ENCODE assay signal across 8 cellular contexts in genomic region chr10:125160856-125161569, GRCh38. TPM values are rescaled to one million over a fixed set of nuclear protein-coding genes. Genes with fewer than 3 reads are reported as not detected.
A peak's percentile ranks its signal among the peaks of the same experiment; 100 is the strongest.
DNase-seq lines count a peak whose midpoint lies in the region; ATAC-seq and TF ChIP-seq lines count a peak whose summit lies in the region.

No MANE protein-coding gene starts in this region.

- CTCF ChIA-PET in CD8-positive, alpha-beta memory T cell (lab: Charles Lee) = no interaction called here
- CTCF ChIA-PET in HCT116 (lab: Charles Lee) = interaction anchor here (0.7 kb wide), 1 partner anchor 151 kb away, joined by 3 read pairs; no protein-coding TSS in a partner anchor

- peaks cover 36% of the 10 kb centered on the region for H3K79me2 ChIP-seq in HCT116 (ENCODE audit: insufficient read depth, low read length)

- RAD21 ChIA-PET in HCT116 (lab: Charles Lee; ENCODE audit: low non-redundant PET in 1 of 2, low total read pairs in 2 of 2, uncharacterized antibody in 2 of 2, unreplicated experiment in 2 of 2) = interaction anchor here in 1 of 2 experiments (0.6 to 1.1 kb wide), 2 partner anchors 40 to 513 kb away, joined by 5 read pairs; no protein-coding TSS in a partner anchor

- H3K4me2 ChIP-seq in HCT116 (ENCODE audit: low read length) = peak overlapping the region; percentile 94

- BruUV-seq in HCT116 (replicated peaks; lab: Mats Ljungman, UMichigan) = no TSS peak

- TF ChIP-seq RAD21 in HCT116 (IDR thresholded peaks at IDR 0.05; ENCODE audit: low read depth) = no peak

- H3K4me3 Mint-ChIP-seq in CD8-positive, alpha-beta memory T cell = peak overlapping the region in 6 of 7 donors; percentile 43 to 87 (median 58)
- H3K4me3 Mint-ChIP-seq in osteocyte (ENCODE audit: unreplicated experiment) = peak overlapping the region; percentile 77

- no peaks in the 10 kb centered on the region for H3K9me3 ChIP-seq in CD8-positive, alpha-beta memory T cell (ENCODE audit: low read length)
- H3K9me3 ChIP-seq in HCT116 (ENCODE audit: control insufficient read depth in 1 of 2, insufficient read depth in 1 of 2, low read depth in 1 of 2, low read length in 2 of 2) (no peaks in the 10 kb centered on the region), heart right ventricle (no peaks in the 10 kb centered on the region)

- POLR2A ChIA-PET in CD8-positive, alpha-beta memory T cell (lab: Charles Lee) = no interaction called here
- POLR2A ChIA-PET in HCT116 (lab: Charles Lee) = interaction anchor here (0.6 to 1.2 kb wide), 5 partner anchors 10 to 77 kb away, joined by 3 to 6 read pairs (median 4); no protein-coding TSS in a partner anchor

- peaks cover 0 to 5% (median 0%) of the 10 kb centered on the region in 5 donors for H3K9me3 Mint-ChIP-seq in CD8-positive, alpha-beta memory T cell
- H3K9me3 Mint-ChIP-seq in osteocyte (ENCODE audit: unreplicated experiment) = no peaks in the 10 kb centered on the region

- H3K4me1 Mint-ChIP-seq in CD8-positive, alpha-beta memory T cell = peaks cover 6 to 12% (median 10%) of the 10 kb centered on the region in 3 donors
- peaks cover 21% of the 10 kb centered on the region for H3K4me1 Mint-ChIP-seq in osteocyte (ENCODE audit: unreplicated experiment)

- 1% methylated on average over 64 to 68 of the region's 68 CpGs for WGBS in heart right ventricle, 2 donors

- no peak for DNase-seq in CD8-positive, alpha-beta memory T cell
- peak; percentile 82 for DNase-seq in HCT116 (ENCODE audit: low read depth, low spot score)
- DNase-seq in NCI-H82 treated with DMSO at 0.1 percent for 48 hours (lab: John Stamatoyannopoulos, UW; ENCODE audit: unreplicated experiment) = peak; percentile 82
- DNase-seq in heart right ventricle = peak; percentile 80 to 85
- peak; percentile 88 for DNase-seq in osteocyte (ENCODE audit: extremely low spot score, unreplicated experiment)
- DNase-seq in NK-92 treated with Interleukin-12 subunit alpha and Interleukin-12 subunit beta, amount 100 ng/mL, for 24 hours (lab: John Stamatoyannopoulos, UW) = no peak

- ATAC-seq in HCT116 = peak; percentile 79
- ATAC-seq in heart right ventricle = peak; percentile 62 to 85 (median 73)
- no peak for ATAC-seq in GM19023 (IDR thresholded peaks at IDR 0.05; ENCODE audit: unreplicated experiment)

- no peaks in the 10 kb centered on the region for H3K9me2 ChIP-seq in HCT116 (ENCODE audit: insufficient read depth)

- no peak overlapping the region for H3K27ac Mint-ChIP-seq in CD8-positive, alpha-beta memory T cell
- H3K27ac Mint-ChIP-seq in osteocyte (ENCODE audit: unreplicated experiment) = peak overlapping the region; percentile 68

- H3K27me3 ChIP-seq in CD8-positive, alpha-beta memory T cell (ENCODE audit: insufficient read depth, low read length, poor library complexity, severe bottlenecking) = no peaks in the 10 kb centered on the region
- H3K27me3 ChIP-seq in HCT116 (ENCODE audit: insufficient read depth, low read length) (no peaks in the 10 kb centered on the region), heart right ventricle (peaks cover 0 to 13% (median 0%) of the 10 kb centered on the region in 7 donors)

- H3K4me1 ChIP-seq in CD8-positive, alpha-beta memory T cell (ENCODE audit: insufficient read depth, low read length) = peaks cover 5% of the 10 kb centered on the region
- H3K4me1 ChIP-seq in HCT116 (ENCODE audit: control insufficient read depth in 1 of 2, insufficient read depth in 2 of 2, low read length in 2 of 2) = peaks cover 30 to 42% of the 10 kb centered on the region in 2 experiments
- H3K4me1 ChIP-seq in heart right ventricle = peaks cover 7 to 35% (median 32%) of the 10 kb centered on the region in 9 donors

- H3K36me3 Mint-ChIP-seq in CD8-positive, alpha-beta memory T cell = no peaks in the 10 kb centered on the region
- H3K36me3 Mint-ChIP-seq in osteocyte (ENCODE audit: unreplicated experiment) = no peaks in the 10 kb centered on the region

- peaks cover 21 to 40% of the 10 kb centered on the region in 2 donors for H3K27me3 Mint-ChIP-seq in CD8-positive, alpha-beta memory T cell
- H3K27me3 Mint-ChIP-seq in osteocyte (ENCODE audit: unreplicated experiment) = no peaks in the 10 kb centered on the region

- H2AFZ ChIP-seq in HCT116 (ENCODE audit: low read depth, low read length, poor library complexity, severe bottlenecking) = no peak overlapping the region

- TF ChIP-seq CTCF in HCT116 (IDR thresholded peaks at IDR 0.05 in 2 of 3, conservative IDR thresholded peaks at IDR 0.05 in 1 of 3; ENCODE audit: borderline replicate concordance in 1 of 3, insufficient read depth in 1 of 3, low read depth in 2 of 3, low read length in 2 of 3) (peak in 1 of 3 experiments; percentile 47; a peak in 3 of 6 replicates), heart right ventricle (IDR thresholded peaks at IDR 0.05) (peak in 2 of 9 donors; percentile 25 to 40), osteocyte (IDR thresholded peaks at IDR 0.05) (peak; percentile 53)

- intact Hi-C loops in HCT116 (cut with micrococcal nuclease) = loop anchor here (1.0 to 5.0 kb wide), 3 partner anchors 113 to 471 kb away; no protein-coding TSS in a partner anchor
- intact Hi-C loops in heart right ventricle (cut with DNase I) = loop anchor here in 7 of 10 donors (2.0 to 10.0 kb wide), 6 partner anchors 99 to 246 kb away; no protein-coding TSS in a partner anchor

- no peak overlapping the region for H3K4me3 ChIP-seq in CD8-positive, alpha-beta memory T cell (ENCODE audit: low read length)
- H3K4me3 ChIP-seq in HCT116 (replicated peaks in 1 of 2; ENCODE audit: low read depth in 1 of 2, low read length in 2 of 2) = peak overlapping the region; percentile 64 to 77
- peak overlapping the region; percentile 46 to 98 (median 88) for H3K4me3 ChIP-seq in heart right ventricle

- H3K27ac ChIP-seq in CD8-positive, alpha-beta memory T cell (ENCODE audit: low read depth, low read length) = no peak overlapping the region
- H3K27ac ChIP-seq in HCT116 (ENCODE audit: low read depth, low read length) = peak overlapping the region; percentile 99
- peak overlapping the region; percentile 66 for H3K27ac ChIP-seq in angular gyrus (ENCODE audit: low read depth, low read length)
- peak overlapping the region; percentile 63 to 99 (median 98) for H3K27ac ChIP-seq in heart right ventricle

- H3K36me3 ChIP-seq in CD8-positive, alpha-beta memory T cell (ENCODE audit: insufficient read depth, low read length) = no peaks in the 10 kb centered on the region
- H3K36me3 ChIP-seq in HCT116 (ENCODE audit: control insufficient read depth in 1 of 2, insufficient read depth in 2 of 2, low read length in 2 of 2) (no peaks in the 10 kb centered on the region), heart right ventricle (no peaks in the 10 kb centered on the region)

- peaks cover 6% of the 10 kb centered on the region; the same call in 1 of the 2 replicates for H4K20me1 ChIP-seq in HCT116 (ENCODE audit: insufficient read depth)

- TF ChIP-seq POLR2A in HCT116 (IDR thresholded peaks at IDR 0.05; ENCODE audit: borderline replicate concordance, extremely low read depth, insufficient read depth, insufficient read length) = peak; percentile 36

- H3K9ac ChIP-seq in HCT116 (ENCODE audit: low read length) = peak overlapping the region; percentile 80

TF ChIP-seq in HCT116, 20 proteins besides CTCF, POLR2A, EP300 and RAD21:
- TF ChIP-seq MAX (IDR thresholded peaks at IDR 0.05) = no peak
- no peak for TF ChIP-seq EZH2 (IDR thresholded peaks at IDR 0.05)
- TF ChIP-seq SRF (IDR thresholded peaks at IDR 0.05; ENCODE audit: low read depth) = no peak
- TF ChIP-seq FOSL1 (IDR thresholded peaks at IDR 0.05; ENCODE audit: low read depth) = no peak
- TF ChIP-seq POLR2AphosphoS5 (IDR thresholded peaks at IDR 0.05; ENCODE audit: low read depth, low read length) = peak; percentile 86
- TF ChIP-seq SP1 (IDR thresholded peaks at IDR 0.05; ENCODE audit: low read depth) = no peak
- no peak for TF ChIP-seq EZH2phosphoT487 (IDR thresholded peaks at IDR 0.05; ENCODE audit: borderline replicate concordance)
TF ChIP-seq in HCT116: peak in this region for 1.

RNA-seq across cellular contexts. Expression of gene CTBP2, which starts 0.7 kb away (rescaled TPM):
- 1 to 10 TPM; 1.4 to 1.8 TPM for total RNA-seq in CD8-positive, alpha-beta memory T cell
- polyA plus RNA-seq in CD8-positive, alpha-beta memory T cell = 2.8 TPM
- total RNA-seq in HCT116 (2021; ENCODE audit: unreplicated experiment) = 144 TPM
- 136 and 187 TPM in 2 replicates for polyA plus RNA-seq in HCT116 (2012)
- total RNA-seq in heart right ventricle = 10 to 100 TPM; 22.6 to 36.2 (median 27.2) TPM
- 10 to 100 TPM; 14.7 to 23.0 TPM for polyA plus RNA-seq in heart right ventricle
- 125 and 127 TPM in 2 replicates for total RNA-seq in osteocyte

Comparison
In these comparisons a context has a peak if more than half of its experiments do, and no peak if none do; other contexts are left out.
1. DNase-seq: peak in HCT116 (single experiment), NCI-H82 treated with DMSO at 0.1 percent for 48 hours (single experiment), heart right ventricle (2 of 2) and osteocyte (single experiment); none in CD8-positive, alpha-beta memory T cell (0 of 5) and NK-92 treated with Interleukin-12 subunit alpha and Interleukin-12 subunit beta, amount 100 ng/mL, for 24 hours (single experiment).
2. RNA of gene CTBP2, which starts 0.7 kb away (total RNA-seq): 144 TPM in HCT116 (single experiment), 125 to 127 TPM in osteocyte and 22.6 to 36.2 TPM in heart right ventricle; 1.4 to 1.8 TPM in CD8-positive, alpha-beta memory T cell; every median in the first group is over 4 times any median in the second.